ENCODE assay signal across 13 cellular contexts in the genomic region with DNA sequence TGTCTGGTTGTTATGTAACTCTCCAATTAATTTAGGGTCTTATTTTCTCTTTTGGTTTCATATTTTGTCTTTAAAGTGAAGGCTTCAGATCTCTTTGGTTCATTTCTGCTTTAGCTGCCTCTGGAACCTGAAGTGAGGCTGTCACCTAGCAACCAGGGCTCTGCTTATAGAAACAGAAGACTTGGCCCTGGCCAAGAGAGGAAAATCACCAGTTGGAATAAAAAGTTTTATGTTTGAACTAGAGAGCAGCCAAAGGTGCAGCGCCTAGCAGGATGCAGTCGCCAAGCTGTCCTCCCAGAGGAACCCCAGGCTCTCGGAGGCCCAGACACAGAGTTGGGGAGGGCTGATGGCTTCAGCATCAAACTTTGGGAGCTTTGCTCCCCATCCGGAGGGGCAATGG. TPM values are rescaled to one million over a fixed set of nuclear protein-coding genes. Genes with fewer than 3 reads are reported as not detected.
A peak's percentile ranks its signal among the peaks of the same experiment; 100 is the strongest.
DNase-seq lines count a peak whose midpoint lies in the region; ATAC-seq and TF ChIP-seq lines count a peak whose summit lies in the region.
"Had no signal": no experiment of that assay in that cellular context is flagged by ENCODE, and none has a peak within 500 bp of the region (broad histone marks: within the 10 kb centered on the region; RNA-seq: fewer than 3 reads in every experiment).

No MANE protein-coding gene starts in this region.

- peaks cover 0 to 18% (median 0%) of the 10 kb centered on the region in 4 donors for H3K27me3 ChIP-seq in esophagus squamous epithelium

- no peaks in the 10 kb centered on the region for H3K36me3 ChIP-seq in esophagus squamous epithelium
- H3K36me3 ChIP-seq: WERI-Rb-1 had no signal

- intact Hi-C loops in head of caudate nucleus (cut with DNase I) (no loop called here), esophagus squamous epithelium (cut with DNase I) (no loop called here)

- TF ChIP-seq POLR2A in esophagus squamous epithelium (IDR thresholded peaks at IDR 0.05), result no peak

- peaks cover 0 to 6% (median 5%) of the 10 kb centered on the region in 3 donors for H3K9me3 ChIP-seq in esophagus squamous epithelium

- H3K27ac ChIP-seq in esophagus squamous epithelium, result no peak overlapping the region
- H3K27ac ChIP-seq: HL-60, WERI-Rb-1 had no signal

- no peak for TF ChIP-seq CTCF in esophagus squamous epithelium (IDR thresholded peaks at IDR 0.05)

- no peak for ATAC-seq in GM18907 (IDR thresholded peaks at IDR 0.05; ENCODE audit: unreplicated experiment)

- peaks cover 0 to 9% (median 8%) of the 10 kb centered on the region in 3 donors for H3K4me1 ChIP-seq in esophagus squamous epithelium

- WGBS in esophagus squamous epithelium, 2 donors, result 5 to 40% methylated on average over 1 to 4 of the region's 4 CpGs

- no peak overlapping the region for H3K4me3 ChIP-seq in esophagus squamous epithelium

- DNase-seq in DMS153 treated with DMSO at 0.1 percent for 48 hours (lab: John Stamatoyannopoulos, UW; ENCODE audit: unreplicated experiment), result peak; percentile 3
- no peak for DNase-seq in DMS153 (lab: John Stamatoyannopoulos, UW)
- peak; percentile 51 for DNase-seq in NCI-H2227 (lab: John Stamatoyannopoulos, UW; ENCODE audit: unreplicated experiment)
- peak in 35 of 42 donors; percentile 11 to 82 (median 44) for DNase-seq in head of caudate nucleus
- DNase-seq in renal cortical epithelial cell (ENCODE audit: low read depth), result peak; percentile 28
- DNase-seq in HUDEP-2 (lab: John Stamatoyannopoulos, UW; ENCODE audit: unreplicated experiment in 76 of 76), result no peak
- no peak for DNase-seq in esophagus squamous epithelium (lab: John Stamatoyannopoulos, UW)
- DNase-seq: 8988T, GF-D8, WERI-Rb-1 had no signal

RNA-seq across cellular contexts. Expression of a gene that starts 41.1 kb away (rescaled TPM):
- total RNA-seq in renal cortical epithelial cell (not detected in 2 replicates), esophagus squamous epithelium (not detected)
- total RNA-seq: frontal cortex had no signal

Comparison
In these comparisons a context has a peak if more than half of its experiments do, and no peak if none do; other contexts are left out.
1. DNase-seq: peak in DMS153 treated with DMSO at 0.1 percent for 48 hours (single experiment), NCI-H2227 (single experiment), head of caudate nucleus (35 of 42) and renal cortical epithelial cell (single experiment); none in DMS153 (single experiment), HUDEP-2 (0 of 76) and esophagus squamous epithelium (single experiment).